9 cellular contexts compared by ENCODE assay signal in genomic region chr13:46339035-46339666, GRCh38. TPM values are rescaled to one million over a fixed set of nuclear protein-coding genes. Genes with fewer than 3 reads are reported as not detected.
DNase-seq lines count a peak whose midpoint lies in the region; ATAC-seq and TF ChIP-seq lines count a peak whose summit lies in the region.
"Had no signal": no experiment of that assay in that cellular context is flagged by ENCODE, and none has a peak within 500 bp of the region (broad histone marks: within the 10 kb centered on the region; RNA-seq: fewer than 3 reads in every experiment).

No MANE protein-coding gene starts in this region.

- no peaks in the 10 kb centered on the region for H3K9me3 ChIP-seq in OCI-LY1 (ENCODE audit: low read length)
- H3K9me3 ChIP-seq in heart left ventricle, result peaks cover 0 to 6% (median 0%) of the 10 kb centered on the region in 12 donors

- H3K27me3 ChIP-seq in OCI-LY1 (ENCODE audit: insufficient read depth, low read length), result no peaks in the 10 kb centered on the region
- no peaks in the 10 kb centered on the region for H3K27me3 ChIP-seq in heart left ventricle
- H3K27me3 ChIP-seq: suprapubic skin had no signal

- no peaks in the 10 kb centered on the region for H3K9me2 ChIP-seq in OCI-LY1 (ENCODE audit: low read depth, low read length)

- intact Hi-C loops in heart left ventricle (cut with DNase I), result no loop called here

- TF ChIP-seq POLR2A in heart left ventricle (IDR thresholded peaks at IDR 0.05), result no peak

- peaks cover 72% of the 10 kb centered on the region for H3K36me3 ChIP-seq in OCI-LY1 (ENCODE audit: insufficient read depth, low read length)
- no peaks in the 10 kb centered on the region for H3K36me3 ChIP-seq in heart left ventricle
- H3K36me3 ChIP-seq: suprapubic skin had no signal

- peak; percentile 99 for DNase-seq in AML-193 (lab: John Stamatoyannopoulos, UW)
- peak in 4 of 5 donors; percentile 23 to 62 (median 42) for DNase-seq in heart left ventricle
- DNase-seq in NCI-H1694 (lab: John Stamatoyannopoulos, UW), result no peak
- no peak for DNase-seq in RKO (ENCODE audit: low spot score)
- DNase-seq in SHP77 (lab: John Stamatoyannopoulos, UW), result no peak

- ATAC-seq in GM21390 (IDR thresholded peaks at IDR 0.05; ENCODE audit: unreplicated experiment) (peak; percentile 62), heart left ventricle (peak in 3 of 4 donors; percentile 30 to 55 (median 31))
- no peak for ATAC-seq in activated CD4-positive, CD25-positive, alpha-beta regulatory T cell treated with anti-CD3 and anti-CD28 coated beads, Interleukin-2, amount 50 U/mL, for 24 hours

- H3K4me2 ChIP-seq in OCI-LY1 (ENCODE audit: low read length), result no peak overlapping the region

- 54 to 74% (median 70%) methylated on average over 10 of the region's 10 CpGs for WGBS in heart left ventricle, 4 donors

- TF ChIP-seq CTCF in OCI-LY1 (IDR thresholded peaks at IDR 0.05; ENCODE audit: low read length) (no peak), heart left ventricle (IDR thresholded peaks at IDR 0.05) (no peak)

- H3K4me1 ChIP-seq in OCI-LY1 (ENCODE audit: insufficient read depth, low read length, severe bottlenecking) (peaks cover 10% of the 10 kb centered on the region), heart left ventricle (peaks cover 0 to 40% (median 0%) of the 10 kb centered on the region in 12 donors)
- H3K4me1 ChIP-seq: suprapubic skin had no signal

- H4K20me1 ChIP-seq in OCI-LY1 (ENCODE audit: insufficient read depth, low read length), result no peaks in the 10 kb centered on the region

- H3K4me3 ChIP-seq in OCI-LY1 (ENCODE audit: low read depth, low read length, poor library complexity, severe bottlenecking) (no peak overlapping the region), heart left ventricle (no peak overlapping the region)
- H3K4me3 ChIP-seq: suprapubic skin had no signal

- no peak overlapping the region for H2AFZ ChIP-seq in OCI-LY1 (ENCODE audit: low read length)

- H3K9ac ChIP-seq in OCI-LY1 (ENCODE audit: low read length), result no peak overlapping the region

- no peaks in the 10 kb centered on the region for H3K79me2 ChIP-seq in OCI-LY1 (ENCODE audit: insufficient read depth, low read length)

- H3F3A ChIP-seq in OCI-LY1 (ENCODE audit: insufficient read depth, low read length), result 0 out of 2 replicates have a peak, but pooled peaks cover 3% of the 10 kb centered on the region

- H3K27ac ChIP-seq in OCI-LY1 (ENCODE audit: low read depth, low read length, poor library complexity, severe bottlenecking), result peak overlapping the region; percentile 44
- H3K27ac ChIP-seq in heart left ventricle, result peak overlapping the region in 1 of 12 donors; percentile 78
- H3K27ac ChIP-seq: suprapubic skin had no signal

RNA-seq across cellular contexts. Expression of gene RUBCNL, which starts 47.9 kb away (rescaled TPM):
- 1 to 10 TPM in 2 of 9 donors, under 1 TPM in 6, not detected in 1; 0.25 to 5.9 (median 0.51) TPM for total RNA-seq in heart left ventricle
- polyA plus RNA-seq in heart left ventricle, result under 1 TPM; 0.29 to 0.42 TPM

Comparison
In these comparisons a context has a peak if more than half of its experiments do, and no peak if none do; other contexts are left out.
1. DNase-seq: peak in AML-193 (2 of 2) and heart left ventricle (4 of 5); none in NCI-H1694 (single experiment), RKO (single experiment) and SHP77 (0 of 2).
2. ATAC-seq: peak in GM21390 (single experiment) and heart left ventricle (3 of 4); none in activated CD4-positive, CD25-positive, alpha-beta regulatory T cell treated with anti-CD3 and anti-CD28 coated beads, Interleukin-2, amount 50 U/mL, for 24 hours (0 of 2).